19 cellular contexts compared by ENCODE assay signal in the genomic region with DNA sequence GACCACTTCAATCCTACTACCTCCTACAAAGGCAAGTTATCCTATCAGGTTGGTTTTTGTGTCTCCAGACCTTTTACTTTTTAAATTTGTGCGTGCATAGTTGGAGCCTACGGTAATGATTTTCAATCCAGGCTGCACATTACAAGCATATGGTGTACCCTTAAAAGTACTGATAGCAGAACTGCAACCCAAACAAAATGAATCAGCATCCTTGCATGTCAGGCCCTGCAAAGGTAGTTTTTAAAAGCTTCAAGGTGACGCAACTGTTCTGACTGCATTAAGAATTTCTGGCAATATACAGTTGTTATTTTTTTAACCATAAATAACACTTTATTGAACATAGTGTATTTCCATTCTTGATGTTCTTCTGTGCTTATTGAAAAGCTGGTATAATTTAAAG. TPM values are rescaled to one million over a fixed set of nuclear protein-coding genes. Genes with fewer than 3 reads are reported as not detected.
DNase-seq lines count a peak whose midpoint lies in the region; ATAC-seq, FAIRE-seq and TF ChIP-seq lines count a peak whose summit lies in the region.
"Had no signal": no experiment of that assay in that cellular context is flagged by ENCODE, and none has a peak within 500 bp of the region (broad histone marks: within the 10 kb centered on the region; RNA-seq: fewer than 3 reads in every experiment).

No MANE protein-coding gene starts in this region.

- TF ChIP-seq POLR2A in GM12891 (IDR thresholded peaks at IDR 0.05; ENCODE audit: low read depth, low read length) = no peak
- no peak for TF ChIP-seq POLR2A in GM12878 (IDR thresholded peaks at IDR 0.05; ENCODE audit: low read depth, low read length)

- ATAC-seq in GM12878 = no peak
- ATAC-seq in foreskin keratinocyte = peak; percentile 77
- ATAC-seq: HCT116 had no signal

- TF ChIP-seq EP300 in GM12878 (IDR thresholded peaks at IDR 0.05; ENCODE audit: borderline replicate concordance in 1 of 2, control insufficient read depth in 1 of 2, low read depth in 2 of 2, low read length in 2 of 2) = no peak

- no TSS peak for BruUV-seq in GM12878 (replicated peaks; lab: Mats Ljungman, UMichigan)

- H3K4me3 ChIP-seq in GM12878 = no peak overlapping the region
- H3K4me3 ChIP-seq: BLaER1 treated with 17β-estradiol and CSF1 and Interleukin-3, amounts not matched to agents 10 nM and 100 nM had no signal

- no peaks in the 10 kb centered on the region for H3K4me1 ChIP-seq in GM12878 (ENCODE audit: control insufficient read depth, insufficient read depth, low read length)
- H3K4me1 ChIP-seq in foreskin keratinocyte = peaks cover 32% of the 10 kb centered on the region

- H3K79me2 ChIP-seq in GM12878 (ENCODE audit: control insufficient read depth, insufficient read depth, low read length) = no peaks in the 10 kb centered on the region

- H2AFZ ChIP-seq in GM12878 (ENCODE audit: control insufficient read depth, low read depth, low read length) = no peak overlapping the region

- no peak for TF ChIP-seq CTCF in GM12878 (IDR thresholded peaks at IDR 0.05 in 2 of 3, conservative IDR thresholded peaks at IDR 0.05 in 1 of 3; ENCODE audit: control insufficient read depth in 2 of 3, extremely low read depth in 1 of 3, insufficient read depth in 1 of 3, low read depth in 3 of 3, low read length in 3 of 3)
- no peak for TF ChIP-seq CTCF in foreskin keratinocyte (conservative IDR thresholded peaks at IDR 0.05)

- no peaks in the 10 kb centered on the region for H3K27me3 ChIP-seq in GM12878 (replicated peaks in 1 of 2; ENCODE audit: control insufficient read depth in 2 of 2, insufficient read depth in 2 of 2, low read length in 1 of 2)
- H3K27me3 ChIP-seq in foreskin keratinocyte = no peaks in the 10 kb centered on the region
- H3K27me3 ChIP-seq: BLaER1 treated with 17β-estradiol and CSF1 and Interleukin-3, amounts not matched to agents 10 nM and 100 nM had no signal

- in situ Hi-C loops in GM12878 (cut with MboI) = no loop called here

- no peak overlapping the region for H3K4me2 ChIP-seq in GM12878 (ENCODE audit: control insufficient read depth, insufficient read depth)
- H3K4me2 ChIP-seq: BLaER1 treated with 17β-estradiol and CSF1 and Interleukin-3, amounts not matched to agents 10 nM and 100 nM had no signal

- FAIRE-seq in GM12891 (lab: Jason Lieb, UNC) (no peak), GM12878 (lab: Jason Lieb, UNC) (no peak), HTR-8/SVneo (lab: Jason Lieb, UNC) (no peak)
- FAIRE-seq: GM19239 had no signal

- no peak overlapping the region for H3K9ac ChIP-seq in GM12878 (ENCODE audit: control insufficient read depth, insufficient read depth, low read length)
- H3K9ac ChIP-seq: BLaER1 treated with 17β-estradiol and CSF1 and Interleukin-3, amounts not matched to agents 10 nM and 100 nM had no signal

- SMC1A ChIA-PET in GM12878 (lab: Charles Lee; ENCODE audit: uncharacterized antibody, unreplicated experiment) = no interaction called here

- 41% methylated on average over 3 of the region's 3 CpGs for WGBS in GM12878 (ENCODE audit: insufficient coverage, insufficient replicate concordance, low lambda C conversion rate, missing lambda C conversion rate)

- H3K27ac ChIP-seq in GM12878 (ENCODE audit: control insufficient read depth, insufficient read depth) = no peak overlapping the region
- no peak overlapping the region for H3K27ac ChIP-seq in foreskin keratinocyte
- H3K27ac ChIP-seq: BLaER1 treated with 17β-estradiol and CSF1 and Interleukin-3, amounts not matched to agents 10 nM and 100 nM; HL-60 had no signal

- no peak for TF ChIP-seq RAD21 in GM12878 (IDR thresholded peaks at IDR 0.05; ENCODE audit: insufficient read depth, low read depth, low read length)

- POLR2A ChIA-PET in GM12878 (lab: Charles Lee) = no interaction called here

- RAD21 ChIA-PET in GM12878 (lab: Charles Lee; ENCODE audit: unreplicated experiment) = no interaction called here

- H3K9me3 ChIP-seq in GM12878 (replicated peaks; ENCODE audit: control insufficient read depth, insufficient read depth, low read length) = no peaks in the 10 kb centered on the region
- H3K9me3 ChIP-seq: BLaER1 treated with 17β-estradiol and CSF1 and Interleukin-3, amounts not matched to agents 10 nM and 100 nM had no signal

- no peaks in the 10 kb centered on the region for H3K36me3 ChIP-seq in GM12878 (ENCODE audit: control insufficient read depth in 2 of 2, insufficient read depth in 2 of 2, low read length in 1 of 2)
- H3K36me3 ChIP-seq: BLaER1 treated with 17β-estradiol and CSF1 and Interleukin-3, amounts not matched to agents 10 nM and 100 nM had no signal

- intact Hi-C loops in GM12878 (cut with micrococcal nuclease; ENCODE audit: unreplicated experiment) (no loop called here), posterior cingulate gyrus (cut with DNase I) (loop anchor here (10.0 kb wide), 1 partner anchor 58 kb away; no protein-coding TSS in a partner anchor)

- DNase-seq in GM12891 (ENCODE audit: insufficient read length, low spot score) (no peak), NCI-H226 (peak; percentile 45), GM12878 (ENCODE audit: low read depth, low spot score) (no peak), foreskin keratinocyte (peak; percentile 69 to 87), NCI-H774 (lab: John Stamatoyannopoulos, UW) (no peak), posterior cingulate gyrus (no peak), HTR-8/SVneo (ENCODE audit: insufficient read length, low spot score) (no peak), NCI-H1436 (lab: John Stamatoyannopoulos, UW) (no peak)
- DNase-seq: 8988T; AML-193; Calu3; CD4-positive, CD25-positive, alpha-beta regulatory T cell; DMS 273 treated with DMSO at 0.1 percent for 48 hours had no signal

- no peaks in the 10 kb centered on the region for H4K20me1 ChIP-seq in GM12878 (ENCODE audit: control insufficient read depth, insufficient read depth)
- H4K20me1 ChIP-seq: BLaER1 treated with 17β-estradiol and CSF1 and Interleukin-3, amounts not matched to agents 10 nM and 100 nM had no signal

- CTCF ChIA-PET in GM12878 (lab: Yijun Ruan, JAX) = no interaction called here

TF ChIP-seq in GM12891, 5 proteins besides CTCF, POLR2A, EP300 and RAD21:
- TF ChIP-seq TAF1 (IDR thresholded peaks at IDR 0.05; ENCODE audit: low read depth, low read length) = no peak
- no peak for TF ChIP-seq POLR2AphosphoS5 (IDR thresholded peaks at IDR 0.05; ENCODE audit: low read depth, low read length)
- TF ChIP-seq POU2F2 (IDR thresholded peaks at IDR 0.05; ENCODE audit: low read depth, low read length) = no peak
- TF ChIP-seq SPI1 (IDR thresholded peaks at IDR 0.05; ENCODE audit: low read depth, low read length) = 0 out of 2 replicates have a peak, but pooled peaks have one; percentile 8
- TF ChIP-seq PAX5 (IDR thresholded peaks at IDR 0.05; ENCODE audit: insufficient read depth, low read length, severe bottlenecking) = no peak

TF ChIP-seq in GM12878, 131 proteins besides CTCF, POLR2A, EP300 and RAD21:
- TF ChIP-seq FOXM1 (IDR thresholded peaks at IDR 0.05; ENCODE audit: low read depth, low read length) (peak; percentile 59; the same call in 1 of the 2 replicates), CREM (IDR thresholded peaks at IDR 0.05; ENCODE audit: low read depth) (peak; percentile 73), JUNB (IDR thresholded peaks at IDR 0.05) (peak; percentile 76), NRF1 (conservative IDR thresholded peaks at IDR 0.05; ENCODE audit: low read depth, low read length) (no peak), NFIC (IDR thresholded peaks at IDR 0.05; ENCODE audit: low read depth, low read length) (peak; percentile 67; the same call in 1 of the 2 replicates), RUNX3 (IDR thresholded peaks at IDR 0.05; ENCODE audit: low read length) (peak; percentile 34; the same call in 1 of the 2 replicates)
- TF ChIP-seq, protein P1, sequence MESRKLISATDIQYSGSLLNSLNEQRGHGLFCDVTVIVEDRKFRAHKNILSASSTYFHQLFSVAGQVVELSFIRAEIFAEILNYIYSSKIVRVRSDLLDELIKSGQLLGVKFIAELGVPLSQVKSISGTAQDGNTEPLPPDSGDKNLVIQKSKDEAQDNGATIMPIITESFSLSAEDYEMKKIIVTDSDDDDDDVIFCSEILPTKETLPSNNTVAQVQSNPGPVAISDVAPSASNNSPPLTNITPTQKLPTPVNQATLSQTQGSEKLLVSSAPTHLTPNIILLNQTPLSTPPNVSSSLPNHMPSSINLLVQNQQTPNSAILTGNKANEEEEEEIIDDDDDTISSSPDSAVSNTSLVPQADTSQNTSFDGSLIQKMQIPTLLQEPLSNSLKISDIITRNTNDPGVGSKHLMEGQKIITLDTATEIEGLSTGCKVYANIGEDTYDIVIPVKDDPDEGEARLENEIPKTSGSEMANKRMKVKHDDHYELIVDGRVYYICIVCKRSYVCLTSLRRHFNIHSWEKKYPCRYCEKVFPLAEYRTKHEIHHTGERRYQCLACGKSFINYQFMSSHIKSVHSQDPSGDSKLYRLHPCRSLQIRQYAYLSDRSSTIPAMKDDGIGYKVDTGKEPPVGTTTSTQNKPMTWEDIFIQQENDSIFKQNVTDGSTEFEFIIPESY (IDR thresholded peaks at IDR 0.05) = no peak

RNA-seq across cellular contexts. Expression of a gene that starts 28.9 kb away (rescaled TPM):
- polyA plus RNA-seq in GM12891 (2012; ENCODE audit: low read depth, missing spikeins) = not detected
- not detected in 2 replicates for total RNA-seq in GM12878 (2013; cell fraction: nucleolus; rRNA removed)
- total RNA-seq in GM12878 (2014; rRNA removed) (5.6 and 6.5 TPM in 2 replicates), GM12878 (2014; rRNA removed; fragmentation: Illumina TruSeq; extraction: Trizol) (8.3 and 8.4 TPM in 2 replicates), GM12878 (2021) (4.3 and 5.8 TPM in 2 replicates), foreskin keratinocyte (not detected in 2 replicates)
- not detected for polyA plus RNA-seq in GM12878 (2011; ENCODE audit: low read depth)
- polyA plus RNA-seq in GM12878 (2011; rRNA removed) (not detected in 2 replicates), GM12878 (2014; fragmentation: Illumina TruSeq; extraction: Trizol) (3.7 and 5.8 TPM in 2 replicates), GM12878 (2014; fragmentation: Nextera tagmentation; extraction: Ambion mirVana) (1 to 10 TPM; 5.5 to 6.3 TPM), GM12878 (2014; rRNA removed) (1.7 and 3.1 TPM in 2 replicates), GM12878 (2016; fragmentation: Nextera tagmentation; extraction: Ambion mirVana) (1 to 10 TPM; 6.7 to 7.0 TPM), foreskin keratinocyte (not detected in 2 replicates)
- not detected in 2 replicates for polyA plus RNA-seq in GM12878 (2011; cell fraction: cytosol; rRNA removed)
- polyA plus RNA-seq in GM12878 (2011; cell fraction: nucleus; rRNA removed) = not detected in 2 replicates
- polyA plus RNA-seq in GM12878 (2012) = not detected in 2 replicates
- not detected in 2 replicates for polyA minus RNA-seq in GM12878 (2011; rRNA and poly(A)+ RNA removed)
- not detected in 2 replicates for polyA minus RNA-seq in GM12878 (2011; cell fraction: cytosol; rRNA and poly(A)+ RNA removed)
- polyA minus RNA-seq in GM12878 (2011; cell fraction: nucleus; rRNA and poly(A)+ RNA removed) = not detected in 2 replicates
- total RNA-seq: Calu3; CD4-positive, CD25-positive, alpha-beta regulatory T cell; Daoy had no signal
- polyA plus RNA-seq: CD4-positive, CD25-positive, alpha-beta regulatory T cell; IgD-negative memory B cell had no signal

Comparison
In these comparisons a context has a peak if more than half of its experiments do, and no peak if none do; other contexts are left out.
1. DNase-seq: peak in NCI-H226 (single experiment) and foreskin keratinocyte (2 of 2); none in GM12891 (single experiment), GM12878 (single experiment), NCI-H774 (single experiment), posterior cingulate gyrus (0 of 10), HTR-8/SVneo (single experiment) and NCI-H1436 (single experiment).